ENCODE assay signal across 10 cellular contexts in genomic region chr9:113349044-113349433, GRCh38. TPM values are rescaled to one million over a fixed set of nuclear protein-coding genes. Genes with fewer than 3 reads are reported as not detected.
DNase-seq lines count a peak whose midpoint lies in the region; ATAC-seq, FAIRE-seq and TF ChIP-seq lines count a peak whose summit lies in the region.
"Had no signal": no experiment of that assay in that cellular context is flagged by ENCODE, and none has a peak within 500 bp of the region (broad histone marks: within the 10 kb centered on the region; RNA-seq: fewer than 3 reads in every experiment).

No MANE protein-coding gene starts in this region.

- TF ChIP-seq CTCF in kidney (IDR thresholded peaks at IDR 0.05; ENCODE audit: borderline replicate concordance, extremely low read depth, insufficient read depth) = no peak
- TF ChIP-seq CTCF in thoracic aorta (IDR thresholded peaks at IDR 0.05) = no peak
- no peak for TF ChIP-seq CTCF in ovary (IDR thresholded peaks at IDR 0.05)
- no peak for TF ChIP-seq CTCF in foreskin keratinocyte (conservative IDR thresholded peaks at IDR 0.05)

- no peaks in the 10 kb centered on the region for H3K9me3 Mint-ChIP-seq in activated T-cell treated with anti-CD3 and anti-CD28 coated beads, Interleukin-2, amount 50 U/mL, for 72 hours
- no peaks in the 10 kb centered on the region for H3K9me3 Mint-ChIP-seq in activated CD4-positive, alpha-beta memory T cell treated with anti-CD3 and anti-CD28 coated beads for 36 hours

- H3K27me3 ChIP-seq in thoracic aorta (replicated peaks; ENCODE audit: insufficient read depth) = no peaks in the 10 kb centered on the region
- H3K27me3 ChIP-seq in ovary = no peaks in the 10 kb centered on the region
- H3K27me3 ChIP-seq in foreskin keratinocyte = peaks cover 64% of the 10 kb centered on the region

- no peak for DNase-seq in activated T-cell treated with anti-CD3 and anti-CD28 coated beads, Interleukin-2, amount 50 U/mL, for 72 hours
- no peak for DNase-seq in activated T-cell treated with anti-CD3 and anti-CD28 coated beads, Interleukin-2, amount 50 U/mL, for 48 hours
- no peak for DNase-seq in activated CD4-positive, alpha-beta memory T cell treated with anti-CD3 and anti-CD28 coated beads for 36 hours
- DNase-seq in kidney (no peak), thoracic aorta (ENCODE audit: low spot score) (no peak), inferior parietal cortex (ENCODE audit: extremely low spot score) (no peak), ovary (no peak), foreskin keratinocyte (no peak)

- CTCF ChIA-PET in activated CD4-positive, alpha-beta memory T cell treated with anti-CD3 and anti-CD28 coated beads for 36 hours (lab: Charles Lee) = interaction anchor here (1.2 to 2.1 kb wide), 5 partner anchors 9 to 309 kb away, joined by 3 to 9 read pairs (median 5); partner anchors contain the start of genes ALAD, C9orf43, POLE3 and WDR31

- H3K4me1 ChIP-seq in kidney (ENCODE audit: control insufficient read depth in 1 of 2, insufficient read depth in 1 of 2, low read depth in 1 of 2, low read length in 2 of 2) = peaks cover 4 to 6% of the 10 kb centered on the region in 2 donors
- H3K4me1 ChIP-seq in thoracic aorta (ENCODE audit: control insufficient read depth in 1 of 2, low read depth in 2 of 2) = peaks cover 4 to 19% of the 10 kb centered on the region in 2 donors
- peaks cover 2% of the 10 kb centered on the region for H3K4me1 ChIP-seq in ovary (ENCODE audit: insufficient read depth)
- no peaks in the 10 kb centered on the region for H3K4me1 ChIP-seq in foreskin keratinocyte

- H3K4me3 Mint-ChIP-seq in activated T-cell treated with anti-CD3 and anti-CD28 coated beads, Interleukin-2, amount 50 U/mL, for 72 hours = peak overlapping the region; percentile 66 to 81
- peak overlapping the region; percentile 65 for H3K4me3 Mint-ChIP-seq in activated CD4-positive, alpha-beta memory T cell treated with anti-CD3 and anti-CD28 coated beads for 36 hours

- H3K4me3 ChIP-seq in kidney (ENCODE audit: low read length in 2 of 2) (peak overlapping the region; percentile 61 to 66), thoracic aorta (peak overlapping the region; percentile 73), ovary (no peak overlapping the region)

- H3K27ac ChIP-seq in kidney (ENCODE audit: low read depth in 2 of 2, low read length in 2 of 2) = no peak overlapping the region
- no peak overlapping the region for H3K27ac ChIP-seq in thoracic aorta
- H3K27ac ChIP-seq in ovary = no peak overlapping the region
- H3K27ac ChIP-seq in foreskin keratinocyte = no peak overlapping the region

- no peak overlapping the region for H3K9ac ChIP-seq in kidney (ENCODE audit: low read length in 2 of 2)

- peaks cover 63% of the 10 kb centered on the region for H3K4me1 Mint-ChIP-seq in activated T-cell treated with anti-CD3 and anti-CD28 coated beads, Interleukin-2, amount 50 U/mL, for 72 hours (ENCODE audit: low read depth)
- peaks cover 56% of the 10 kb centered on the region for H3K4me1 Mint-ChIP-seq in activated CD4-positive, alpha-beta memory T cell treated with anti-CD3 and anti-CD28 coated beads for 36 hours (ENCODE audit: low read depth)

- TF ChIP-seq EP300 in ovary (IDR thresholded peaks at IDR 0.05) = no peak

- H3K36me3 ChIP-seq in kidney (ENCODE audit: control insufficient read depth in 1 of 2, insufficient read depth in 2 of 2, low read length in 2 of 2) (no peaks in the 10 kb centered on the region), thoracic aorta (no peaks in the 10 kb centered on the region), ovary (no peaks in the 10 kb centered on the region)

- 16 to 32% (median 29%) methylated on average over 12 of the region's 12 CpGs for WGBS in ovary, 3 donors

- no peak overlapping the region for H3K27ac Mint-ChIP-seq in activated T-cell treated with anti-CD3 and anti-CD28 coated beads, Interleukin-2, amount 50 U/mL, for 72 hours
- H3K27ac Mint-ChIP-seq in activated CD4-positive, alpha-beta memory T cell treated with anti-CD3 and anti-CD28 coated beads for 36 hours = no peak overlapping the region

- no peak for ATAC-seq in activated T-cell treated with anti-CD3 and anti-CD28 coated beads, Interleukin-2, amount 50 U/mL, for 72 hours (replicated peaks in 1 of 2)
- ATAC-seq in thoracic aorta (ENCODE audit: insufficient number of reproducible peaks, low FRiP score, low read depth) (no peak), foreskin keratinocyte (no peak)

- H3K27me3 Mint-ChIP-seq in activated T-cell treated with anti-CD3 and anti-CD28 coated beads, Interleukin-2, amount 50 U/mL, for 72 hours (ENCODE audit: low read depth) = no peaks in the 10 kb centered on the region
- peaks cover 31% of the 10 kb centered on the region for H3K27me3 Mint-ChIP-seq in activated CD4-positive, alpha-beta memory T cell treated with anti-CD3 and anti-CD28 coated beads for 36 hours

- POLR2A ChIA-PET in activated CD4-positive, alpha-beta memory T cell treated with anti-CD3 and anti-CD28 coated beads for 36 hours (lab: Charles Lee) = interaction anchor here (1.2 to 4.8 kb wide), 6 partner anchors 8 to 74 kb away, joined by 3 to 24 read pairs (median 11); partner anchors contain the start of genes C9orf43, CDC26, HDHD3 and POLE3

- H3K36me3 Mint-ChIP-seq in activated T-cell treated with anti-CD3 and anti-CD28 coated beads, Interleukin-2, amount 50 U/mL, for 72 hours (ENCODE audit: insufficient read depth in 2 of 2) = peaks cover 0 to 4% of the 10 kb centered on the region in 2 donors
- H3K36me3 Mint-ChIP-seq in activated CD4-positive, alpha-beta memory T cell treated with anti-CD3 and anti-CD28 coated beads for 36 hours = no peaks in the 10 kb centered on the region

- FAIRE-seq in kidney (lab: Jason Lieb, UNC) = no peak
- FAIRE-seq: D721Med had no signal

- no peak for TF ChIP-seq POLR2A in ovary (IDR thresholded peaks at IDR 0.05)

- H3K9me3 ChIP-seq in kidney (ENCODE audit: control insufficient read depth in 1 of 2, low read length in 2 of 2) (no peaks in the 10 kb centered on the region), thoracic aorta (no peaks in the 10 kb centered on the region), ovary (no peaks in the 10 kb centered on the region)

- intact Hi-C loops in activated CD4-positive, alpha-beta memory T cell treated with anti-CD3 and anti-CD28 coated beads for 36 hours (cut with micrococcal nuclease) = loop anchor here (5.0 to 10.0 kb wide), 2 partner anchors 166 to 233 kb away; no protein-coding TSS in a partner anchor
- intact Hi-C loops in kidney (cut with DNase I) = no loop called here
- intact Hi-C loops in ovary (cut with DNase I) = no loop called here

RNA-seq across cellular contexts. Expression of gene BSPRY, which starts 0.3 kb away (rescaled TPM):
- 10 to 100 TPM; 14.3 to 20.2 TPM for total RNA-seq in activated T-cell treated with anti-CD3 and anti-CD28 coated beads, Interleukin-2, amount 50 U/mL, for 72 hours
- total RNA-seq in activated CD4-positive, alpha-beta memory T cell treated with anti-CD3 and anti-CD28 coated beads for 36 hours = 1 to 10 TPM; 7.6 to 8.5 TPM
- 14.5 TPM for total RNA-seq in kidney
- polyA plus RNA-seq in kidney (ENCODE audit: insufficient read depth, low read depth, low replicate concordance) = 18.0 TPM
- under 1 TPM in 1 of 2 donors, not detected in 1; 0.14 TPM for total RNA-seq in thoracic aorta
- total RNA-seq in ovary = 1 to 10 TPM in 1 of 7 donors, under 1 TPM in 5, not detected in 1; 0.10 to 6.9 (median 0.41) TPM
- under 1 TPM; 0.11 to 0.47 TPM for polyA plus RNA-seq in ovary
- total RNA-seq in foreskin keratinocyte = 0.04 TPM in 1 of 2 replicates, not detected in the other
- polyA plus RNA-seq in foreskin keratinocyte = 0.03 and 0.06 TPM in 2 replicates
- total RNA-seq: HT1080 had no signal

RNA-seq across cellular contexts. Expression of gene WDR31, which starts 9.0 kb away (rescaled TPM):
- total RNA-seq in activated T-cell treated with anti-CD3 and anti-CD28 coated beads, Interleukin-2, amount 50 U/mL, for 72 hours = 1 to 10 TPM; 1.4 to 3.8 TPM
- 1 to 10 TPM; 1.6 to 2.4 TPM for total RNA-seq in activated CD4-positive, alpha-beta memory T cell treated with anti-CD3 and anti-CD28 coated beads for 36 hours
- total RNA-seq in kidney = 8.7 TPM
- polyA plus RNA-seq in kidney (ENCODE audit: insufficient read depth, low read depth, low replicate concordance) = 3.1 TPM
- 1 to 10 TPM; 2.4 to 5.4 TPM for total RNA-seq in thoracic aorta
- total RNA-seq in ovary = 1 to 10 TPM; 1.7 to 5.3 (median 3.4) TPM
- polyA plus RNA-seq in ovary = 1 to 10 TPM; 1.9 to 4.6 TPM
- 0.71 and 1.5 TPM in 2 replicates for total RNA-seq in foreskin keratinocyte
- 0.31 and 0.64 TPM in 2 replicates for polyA plus RNA-seq in foreskin keratinocyte

RNA-seq across cellular contexts. Expression of gene HDHD3, which starts 27.7 kb away (rescaled TPM):
- 10 to 100 TPM; 12.1 to 15.5 TPM for total RNA-seq in activated T-cell treated with anti-CD3 and anti-CD28 coated beads, Interleukin-2, amount 50 U/mL, for 72 hours
- total RNA-seq in activated CD4-positive, alpha-beta memory T cell treated with anti-CD3 and anti-CD28 coated beads for 36 hours = 10 to 100 TPM; 17.2 to 17.7 TPM
- total RNA-seq in kidney = 29.8 TPM
- polyA plus RNA-seq in kidney (ENCODE audit: insufficient read depth, low read depth, low replicate concordance) = 107 TPM
- 10 to 100 TPM; 17.6 to 30.1 TPM for total RNA-seq in thoracic aorta
- 10 to 100 TPM; 15.4 to 23.9 (median 21.1) TPM for total RNA-seq in ovary
- polyA plus RNA-seq in ovary = 10 to 100 TPM in 1 of 2 donors, 1 to 10 TPM in 1; 8.9 to 24.9 TPM
- total RNA-seq in foreskin keratinocyte = 11.9 and 12.3 TPM in 2 replicates
- polyA plus RNA-seq in foreskin keratinocyte = 17.1 and 18.6 TPM in 2 replicates

RNA-seq across cellular contexts. Expression of gene RNF183, which starts 45.9 kb away (rescaled TPM):
- under 1 TPM; 0.34 to 0.69 TPM for total RNA-seq in activated T-cell treated with anti-CD3 and anti-CD28 coated beads, Interleukin-2, amount 50 U/mL, for 72 hours
- under 1 TPM; 0.36 to 0.39 TPM for total RNA-seq in activated CD4-positive, alpha-beta memory T cell treated with anti-CD3 and anti-CD28 coated beads for 36 hours
- 3.6 TPM for total RNA-seq in kidney
- 8.1 TPM for polyA plus RNA-seq in kidney (ENCODE audit: insufficient read depth, low read depth, low replicate concordance)
- not detected for total RNA-seq in thoracic aorta
- 1 to 10 TPM in 1 of 7 donors, under 1 TPM in 2, not detected in 4; 0.38 to 1.3 (median 0.57) TPM for total RNA-seq in ovary
- under 1 TPM in 1 of 2 donors, not detected in 1; 0.06 TPM for polyA plus RNA-seq in ovary
- not detected in 2 replicates for total RNA-seq in foreskin keratinocyte
- not detected in 2 replicates for polyA plus RNA-seq in foreskin keratinocyte
- total RNA-seq: HT1080 had no signal

RNA-seq across cellular contexts. Expression of gene ALAD, which starts 52.0 kb away (rescaled TPM):
- total RNA-seq in activated T-cell treated with anti-CD3 and anti-CD28 coated beads, Interleukin-2, amount 50 U/mL, for 72 hours = 10 to 100 TPM; 27.5 to 34.7 TPM
- 10 to 100 TPM; 21.4 to 22.9 TPM for total RNA-seq in activated CD4-positive, alpha-beta memory T cell treated with anti-CD3 and anti-CD28 coated beads for 36 hours
- total RNA-seq in kidney = 35.4 TPM
- 64.1 TPM for polyA plus RNA-seq in kidney (ENCODE audit: insufficient read depth, low read depth, low replicate concordance)
- 10 to 100 TPM; 23.0 to 26.0 TPM for total RNA-seq in thoracic aorta
- total RNA-seq in ovary = 10 to 100 TPM; 14.3 to 59.3 (median 34.7) TPM
- 10 to 100 TPM; 46.8 to 57.0 TPM for polyA plus RNA-seq in ovary
- 10.6 and 12.0 TPM in 2 replicates for total RNA-seq in foreskin keratinocyte
- polyA plus RNA-seq in foreskin keratinocyte = 8.2 and 8.9 TPM in 2 replicates
